In genomic region chr11:126357055-126357962, GRCh38 we compare ENCODE assay signal across 10 cellular contexts. TPM values are rescaled to one million over a fixed set of nuclear protein-coding genes. Genes with fewer than 3 reads are reported as not detected.
A peak's percentile ranks its signal among the peaks of the same experiment; 100 is the strongest.
DNase-seq lines count a peak whose midpoint lies in the region; ATAC-seq and TF ChIP-seq lines count a peak whose summit lies in the region.
"Had no signal": no experiment of that assay in that cellular context is flagged by ENCODE, and none has a peak within 500 bp of the region (broad histone marks: within the 10 kb centered on the region; RNA-seq: fewer than 3 reads in every experiment).

No MANE protein-coding gene starts in this region.

- no peak for TF ChIP-seq CTCF in astrocyte of the spinal cord (IDR thresholded peaks at IDR 0.05; ENCODE audit: low read depth, low read length)
- no peak for TF ChIP-seq CTCF in tibial nerve (IDR thresholded peaks at IDR 0.05)

- H3K4me1 Mint-ChIP-seq in activated CD4-positive, alpha-beta memory T cell treated with anti-CD3 and anti-CD28 coated beads, Interleukin-2, amount 10 ng/mL, durations not matched to agents 7 days and 5 days, result peaks cover 37% of the 10 kb centered on the region
- peaks cover 32% of the 10 kb centered on the region for H3K4me1 Mint-ChIP-seq in activated CD4-positive, alpha-beta memory T cell treated with anti-CD3 and anti-CD28 coated beads for 36 hours (ENCODE audit: low read depth)
- H3K4me1 Mint-ChIP-seq in memory B cell, result peaks cover 12% of the 10 kb centered on the region

- CTCF ChIA-PET in activated CD4-positive, alpha-beta memory T cell treated with anti-CD3 and anti-CD28 coated beads, Interleukin-2, amount 10 ng/mL, durations not matched to agents 7 days and 5 days (lab: Charles Lee), result interaction anchor here (1.4 to 2.8 kb wide), 2 partner anchors 47 to 123 kb away, joined by 4 to 13 read pairs; no protein-coding TSS in a partner anchor
- CTCF ChIA-PET in activated CD4-positive, alpha-beta memory T cell treated with anti-CD3 and anti-CD28 coated beads for 36 hours (lab: Charles Lee), result interaction anchor here (0.8 to 3.3 kb wide), 3 partner anchors 40 to 123 kb away, joined by 3 to 11 read pairs (median 3); no protein-coding TSS in a partner anchor

- in situ Hi-C loops in astrocyte of the spinal cord (cut with HindIII; ENCODE audit: low sequenced_read_pairs), result no loop called here

- H3K4me1 ChIP-seq in tibial nerve, result peaks cover 0 to 90% (median 55%) of the 10 kb centered on the region in 4 donors

- peaks cover 10% of the 10 kb centered on the region for H3K36me3 Mint-ChIP-seq in activated CD4-positive, alpha-beta memory T cell treated with anti-CD3 and anti-CD28 coated beads, Interleukin-2, amount 10 ng/mL, durations not matched to agents 7 days and 5 days (ENCODE audit: low read depth)
- peaks cover 5% of the 10 kb centered on the region for H3K36me3 Mint-ChIP-seq in activated CD4-positive, alpha-beta memory T cell treated with anti-CD3 and anti-CD28 coated beads for 36 hours
- H3K36me3 Mint-ChIP-seq in memory B cell, result no peaks in the 10 kb centered on the region

- WGBS in tibial nerve, 2 donors, result 25 to 36% methylated on average over 17 of the region's 17 CpGs

- no peak for DNase-seq in activated CD4-positive, alpha-beta memory T cell treated with anti-CD3 and anti-CD28 coated beads, Interleukin-2, amount 10 ng/mL, durations not matched to agents 7 days and 5 days
- no peak for DNase-seq in activated CD4-positive, alpha-beta memory T cell treated with anti-CD3 and anti-CD28 coated beads for 36 hours
- no peak for DNase-seq in astrocyte of the spinal cord (ENCODE audit: low read depth, low spot score)
- DNase-seq in memory B cell (ENCODE audit: low spot score in 2 of 2), result no peak
- no peak for DNase-seq in tibial nerve (ENCODE audit: low spot score in 2 of 2)
- DNase-seq in cerebellar cortex (ENCODE audit: low spot score), result no peak
- no peak for DNase-seq in AG08395 (ENCODE audit: low spot score)
- DNase-seq in activated CD4-positive, alpha-beta T cell treated with anti-CD3 and anti-CD28 coated beads, Interleukin-2, amount 50 U/mL, for 48 hours, result no peak
- DNase-seq: COR-L47, NCI-H2081 had no signal

- no peak for TF ChIP-seq EP300 in tibial nerve (IDR thresholded peaks at IDR 0.05)

- H3K4me3 ChIP-seq in astrocyte of the spinal cord (ENCODE audit: low read depth, low read length) (peak overlapping the region; percentile 80), tibial nerve (peak overlapping the region; percentile 44 to 81 (median 60))

- H3K27me3 Mint-ChIP-seq in activated CD4-positive, alpha-beta memory T cell treated with anti-CD3 and anti-CD28 coated beads, Interleukin-2, amount 10 ng/mL, durations not matched to agents 7 days and 5 days, result no peaks in the 10 kb centered on the region
- H3K27me3 Mint-ChIP-seq in activated CD4-positive, alpha-beta memory T cell treated with anti-CD3 and anti-CD28 coated beads for 36 hours, result no peaks in the 10 kb centered on the region
- H3K27me3 Mint-ChIP-seq in memory B cell, result no peaks in the 10 kb centered on the region

- intact Hi-C loops in activated CD4-positive, alpha-beta memory T cell treated with anti-CD3 and anti-CD28 coated beads for 36 hours (cut with micrococcal nuclease), result no loop called here

- ATAC-seq in memory B cell (ENCODE audit: low read depth), result no peak

- H3K27ac ChIP-seq in tibial nerve, result peak overlapping the region; percentile 86 to 93 (median 86)

- no peak overlapping the region for H3K27ac Mint-ChIP-seq in activated CD4-positive, alpha-beta memory T cell treated with anti-CD3 and anti-CD28 coated beads, Interleukin-2, amount 10 ng/mL, durations not matched to agents 7 days and 5 days
- H3K27ac Mint-ChIP-seq in activated CD4-positive, alpha-beta memory T cell treated with anti-CD3 and anti-CD28 coated beads for 36 hours, result no peak overlapping the region
- H3K27ac Mint-ChIP-seq in memory B cell, result no peak overlapping the region

- no peaks in the 10 kb centered on the region for H3K27me3 ChIP-seq in tibial nerve

- TF ChIP-seq POLR2A in tibial nerve (IDR thresholded peaks at IDR 0.05), result no peak

- H3K4me3 Mint-ChIP-seq in activated CD4-positive, alpha-beta memory T cell treated with anti-CD3 and anti-CD28 coated beads, Interleukin-2, amount 10 ng/mL, durations not matched to agents 7 days and 5 days, result peak overlapping the region; percentile 76
- no peak overlapping the region for H3K4me3 Mint-ChIP-seq in activated CD4-positive, alpha-beta memory T cell treated with anti-CD3 and anti-CD28 coated beads for 36 hours
- peak overlapping the region; percentile 27 for H3K4me3 Mint-ChIP-seq in memory B cell

- H3K9me3 ChIP-seq in tibial nerve, result no peaks in the 10 kb centered on the region

- POLR2A ChIA-PET in activated CD4-positive, alpha-beta memory T cell treated with anti-CD3 and anti-CD28 coated beads, Interleukin-2, amount 10 ng/mL, durations not matched to agents 7 days and 5 days (lab: Charles Lee), result interaction anchor here (1.3 to 4.7 kb wide), 5 partner anchors 14 to 89 kb away, joined by 4 to 24 read pairs (median 9); partner anchors contain the start of genes DCPS, FOXRED1 and SRPRA
- POLR2A ChIA-PET in activated CD4-positive, alpha-beta memory T cell treated with anti-CD3 and anti-CD28 coated beads for 36 hours (lab: Charles Lee), result interaction anchor here (1.0 to 1.4 kb wide), 2 partner anchors 30 to 124 kb away, joined by 3 to 4 read pairs; no protein-coding TSS in a partner anchor

- H3K36me3 ChIP-seq in tibial nerve, result no peaks in the 10 kb centered on the region

- H3K9me3 Mint-ChIP-seq in activated CD4-positive, alpha-beta memory T cell treated with anti-CD3 and anti-CD28 coated beads, Interleukin-2, amount 10 ng/mL, durations not matched to agents 7 days and 5 days, result no peaks in the 10 kb centered on the region
- no peaks in the 10 kb centered on the region for H3K9me3 Mint-ChIP-seq in activated CD4-positive, alpha-beta memory T cell treated with anti-CD3 and anti-CD28 coated beads for 36 hours
- H3K9me3 Mint-ChIP-seq in memory B cell, result no peaks in the 10 kb centered on the region

RNA-seq across cellular contexts. Expression of gene ST3GAL4, which starts 1.8 kb away (rescaled TPM):
- 1 to 10 TPM; 7.4 to 8.5 TPM for total RNA-seq in activated CD4-positive, alpha-beta memory T cell treated with anti-CD3 and anti-CD28 coated beads, Interleukin-2, amount 10 ng/mL, durations not matched to agents 7 days and 5 days
- total RNA-seq in activated CD4-positive, alpha-beta memory T cell treated with anti-CD3 and anti-CD28 coated beads for 36 hours, result 10 to 100 TPM in 1 of 2 experiments, 1 to 10 TPM in 1; 9.8 to 10.7 TPM
- total RNA-seq in tibial nerve, result 100 to 1,000 TPM in 2 of 4 donors, 10 to 100 TPM in 2; 68.1 to 162 (median 122) TPM

RNA-seq across cellular contexts. Expression of gene DCPS, which starts 53.4 kb away (rescaled TPM):
- 10 to 100 TPM; 34.5 to 35.8 TPM for total RNA-seq in activated CD4-positive, alpha-beta memory T cell treated with anti-CD3 and anti-CD28 coated beads, Interleukin-2, amount 10 ng/mL, durations not matched to agents 7 days and 5 days
- total RNA-seq in activated CD4-positive, alpha-beta memory T cell treated with anti-CD3 and anti-CD28 coated beads for 36 hours, result 10 to 100 TPM; 40.1 to 43.9 TPM
- total RNA-seq in tibial nerve, result 10 to 100 TPM in 2 of 4 donors, 1 to 10 TPM in 2; 7.1 to 16.4 (median 11.9) TPM

Comparison
In these comparisons a context has a peak if more than half of its experiments do, and no peak if none do; other contexts are left out.
1. RNA of gene ST3GAL4, which starts 1.8 kb away (total RNA-seq): 68.1 to 162 TPM in tibial nerve; 9.8 to 10.7 TPM in activated CD4-positive, alpha-beta memory T cell treated with anti-CD3 and anti-CD28 coated beads for 36 hours and 7.4 to 8.5 TPM in activated CD4-positive, alpha-beta memory T cell treated with anti-CD3 and anti-CD28 coated beads, Interleukin-2, amount 10 ng/mL, durations not matched to agents 7 days and 5 days; every median in the first group is over 4 times any median in the second.